18 cellular contexts compared by ENCODE assay signal in the genomic region with DNA sequence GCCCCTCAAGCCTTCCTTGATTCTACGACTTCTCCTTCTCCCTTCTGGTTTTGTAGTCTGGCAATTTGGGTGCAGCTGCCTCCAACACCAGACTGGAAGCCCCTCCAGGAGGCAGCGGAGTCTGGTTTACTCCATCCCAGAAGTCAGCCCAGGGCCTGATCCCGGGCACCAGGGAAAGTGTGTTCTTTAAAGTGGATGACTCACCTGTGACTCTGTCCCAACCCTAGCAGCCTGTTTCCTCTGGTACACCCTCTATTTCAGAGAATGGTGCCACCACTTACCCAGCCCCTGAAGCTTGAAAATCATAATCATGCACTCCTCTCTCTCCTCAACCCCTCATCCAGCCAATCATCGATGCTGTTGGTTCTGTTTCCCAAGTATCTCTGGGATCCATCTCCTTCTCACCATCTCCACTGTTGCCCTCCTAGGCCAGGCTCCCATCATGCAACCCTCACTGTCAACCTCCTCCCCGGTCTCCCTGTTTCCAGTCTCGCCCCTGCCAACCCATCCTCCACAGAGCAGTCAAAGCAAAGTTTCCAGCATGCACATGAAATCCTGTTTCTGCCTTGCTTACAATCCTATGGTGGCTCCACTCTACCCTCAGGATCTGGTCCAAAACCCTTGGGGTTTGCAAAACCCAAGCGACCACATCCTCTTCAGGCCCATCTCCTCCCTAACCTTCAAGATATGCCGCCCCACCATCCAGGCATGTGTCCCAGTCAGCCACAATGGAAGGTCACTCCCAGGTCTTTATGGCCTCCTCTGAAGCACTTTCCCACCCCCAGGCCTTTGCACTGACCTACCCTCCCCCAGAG. TPM values are rescaled to one million over a fixed set of nuclear protein-coding genes. Genes with fewer than 3 reads are reported as not detected.
DNase-seq lines count a peak whose midpoint lies in the region; ATAC-seq and TF ChIP-seq lines count a peak whose summit lies in the region.
"Had no signal": no experiment of that assay in that cellular context is flagged by ENCODE, and none has a peak within 500 bp of the region (broad histone marks: within the 10 kb centered on the region; RNA-seq: fewer than 3 reads in every experiment).

No MANE protein-coding gene starts in this region.

- H3K4me3 ChIP-seq in HUES48 (ENCODE audit: low read depth, low read length) (peak overlapping the region; percentile 54; the same call in 1 of the 2 replicates), osteoblast (ENCODE audit: insufficient read depth, low read length) (peak overlapping the region; percentile 55)
- H3K4me3 ChIP-seq: lung had no signal

- no peaks in the 10 kb centered on the region for H3K36me3 Mint-ChIP-seq in T-helper 1 cell treated with Interleukin-12 subunit alpha and Interleukin-12 subunit beta and Interleukin-4 antibody, amounts not matched to agents 30 μg/mL and 1 μg/mL, for 36 hours (ENCODE audit: low read depth)
- H3K36me3 Mint-ChIP-seq in brain = no peaks in the 10 kb centered on the region

- peaks cover 91% of the 10 kb centered on the region for H3K27me3 Mint-ChIP-seq in T-helper 1 cell treated with Interleukin-12 subunit alpha and Interleukin-12 subunit beta and Interleukin-4 antibody, amounts not matched to agents 30 μg/mL and 1 μg/mL, for 36 hours (ENCODE audit: low read depth)
- H3K27me3 Mint-ChIP-seq in brain = peaks cover 100% of the 10 kb centered on the region

- peak overlapping the region; percentile 67 for H3K4me2 ChIP-seq in osteoblast (ENCODE audit: insufficient read depth, low read length)
- H3K4me2 ChIP-seq: KMS-11 had no signal

- no peak for ATAC-seq in HG03196 (IDR thresholded peaks at IDR 0.05; ENCODE audit: unreplicated experiment)
- ATAC-seq: gastroesophageal sphincter had no signal

- peak overlapping the region; percentile 40 for H3K4me3 Mint-ChIP-seq in T-helper 1 cell treated with Interleukin-12 subunit alpha and Interleukin-12 subunit beta and Interleukin-4 antibody, amounts not matched to agents 30 μg/mL and 1 μg/mL, for 36 hours
- peak overlapping the region in 3 of 5 experiments; percentile 0 to 72 (median 5) for H3K4me3 Mint-ChIP-seq in brain

- H3K9ac ChIP-seq in HUES48 (ENCODE audit: low read depth, low read length) = no peak overlapping the region
- H3K9ac ChIP-seq: KMS-11 had no signal

- H3K79me2 ChIP-seq in osteoblast (ENCODE audit: insufficient read depth, low read length) = no peaks in the 10 kb centered on the region

- H3K4me1 ChIP-seq in HUES48 (ENCODE audit: control insufficient read depth, insufficient read depth, low read length) (peaks cover 29% of the 10 kb centered on the region), osteoblast (ENCODE audit: insufficient read depth, low read length) (peaks cover 11% of the 10 kb centered on the region)

- no peak overlapping the region for H3K27ac ChIP-seq in HUES48 (ENCODE audit: low read depth, low read length)
- H3K27ac ChIP-seq in osteoblast (ENCODE audit: low read depth, low read length) = no peak overlapping the region
- H3K27ac ChIP-seq: gastroesophageal sphincter, KMS-11 had no signal

- peaks cover 24% of the 10 kb centered on the region for H3K4me1 Mint-ChIP-seq in T-helper 1 cell treated with Interleukin-12 subunit alpha and Interleukin-12 subunit beta and Interleukin-4 antibody, amounts not matched to agents 30 μg/mL and 1 μg/mL, for 36 hours (ENCODE audit: low read depth)
- peaks cover 42% of the 10 kb centered on the region for H3K4me1 Mint-ChIP-seq in brain

- H4K20me1 ChIP-seq in osteoblast (ENCODE audit: insufficient read depth, low read length) = no peaks in the 10 kb centered on the region

- H3K36me3 ChIP-seq in HUES48 (ENCODE audit: control insufficient read depth, insufficient read depth, low read length) = no peaks in the 10 kb centered on the region
- H3K36me3 ChIP-seq in osteoblast (ENCODE audit: insufficient read depth, low read length) = no peaks in the 10 kb centered on the region
- H3K36me3 ChIP-seq: gastroesophageal sphincter had no signal

- no peak for TF ChIP-seq CTCF in brain (conservative IDR thresholded peaks at IDR 0.05)
- no peak for TF ChIP-seq CTCF in osteoblast (IDR thresholded peaks at IDR 0.05; ENCODE audit: extremely low read depth, low read depth, low read length)

- H3K27ac Mint-ChIP-seq in T-helper 1 cell treated with Interleukin-12 subunit alpha and Interleukin-12 subunit beta and Interleukin-4 antibody, amounts not matched to agents 30 μg/mL and 1 μg/mL, for 36 hours = no peak overlapping the region
- H3K27ac Mint-ChIP-seq in brain = no peak overlapping the region

- H3K9me3 ChIP-seq in HUES48 (ENCODE audit: control insufficient read depth, insufficient read depth, low read length) (no peaks in the 10 kb centered on the region), osteoblast (ENCODE audit: low read depth, low read length) (no peaks in the 10 kb centered on the region)
- H3K9me3 ChIP-seq: gastroesophageal sphincter had no signal

- H2AFZ ChIP-seq in osteoblast (ENCODE audit: low read length) = no peak overlapping the region

- H3K27me3 ChIP-seq in HUES48 (ENCODE audit: control insufficient read depth, insufficient read depth, low read length) = peaks cover 99% of the 10 kb centered on the region
- H3K27me3 ChIP-seq in osteoblast (ENCODE audit: insufficient read depth, low read length) = peaks cover 96% of the 10 kb centered on the region

- H3K9me3 Mint-ChIP-seq in T-helper 1 cell treated with Interleukin-12 subunit alpha and Interleukin-12 subunit beta and Interleukin-4 antibody, amounts not matched to agents 30 μg/mL and 1 μg/mL, for 36 hours = no peaks in the 10 kb centered on the region
- peaks cover 0 to 5% (median 4%) of the 10 kb centered on the region in 5 experiments for H3K9me3 Mint-ChIP-seq in brain

- DNase-seq in T-helper 1 cell (no peak), osteoblast (ENCODE audit: insufficient read length, low spot score, missing footprints) (peak; percentile 93), HUDEP-2 (lab: John Stamatoyannopoulos, UW; ENCODE audit: unreplicated experiment in 76 of 76) (no peak), SW 1271 (lab: John Stamatoyannopoulos, UW) (no peak)
- DNase-seq: activated gamma-delta T cell; EL; NCI-H2227 treated with DMSO at 0.1 percent for 48 hours; stimulated activated CD4-positive, alpha-beta T cell treated with anti-CD3 and anti-CD28 coated beads, Interleukin-4, amount 100 ng/mL, for 24 hours had no signal

RNA-seq across cellular contexts. Expression of a gene that starts 10.5 kb away (rescaled TPM):
- 2.6 TPM for polyA plus RNA-seq in brain (ENCODE audit: insufficient read depth, low read depth, low replicate concordance)
- total RNA-seq in osteoblast = not detected in 2 replicates
- total RNA-seq: A673 had no signal

RNA-seq across cellular contexts. Expression of a gene that starts 46.4 kb away (rescaled TPM):
- polyA plus RNA-seq in brain (ENCODE audit: insufficient read depth, low read depth, low replicate concordance) = 25.6 TPM
- 10.0 and 10.9 TPM in 2 replicates for total RNA-seq in osteoblast

RNA-seq across cellular contexts. Expression of a gene that starts 46.4 kb away (rescaled TPM):
- polyA plus RNA-seq in brain (ENCODE audit: insufficient read depth, low read depth, low replicate concordance) = 20.4 TPM
- 35.8 and 41.5 TPM in 2 replicates for total RNA-seq in osteoblast

RNA-seq across cellular contexts. Expression of a gene that starts 58.6 kb away (rescaled TPM):
- 11.9 TPM for polyA plus RNA-seq in brain (ENCODE audit: insufficient read depth, low read depth, low replicate concordance)
- total RNA-seq in osteoblast = 0.36 TPM in 1 of 2 replicates, not detected in the other
- total RNA-seq: A673, dermis microvascular lymphatic vessel endothelial cell, pulmonary artery endothelial cell had no signal

RNA-seq across cellular contexts. Expression of a gene that starts 58.7 kb away (rescaled TPM):
- polyA plus RNA-seq in brain (ENCODE audit: insufficient read depth, low read depth, low replicate concordance) = 207 TPM
- total RNA-seq in osteoblast = 17.0 and 18.3 TPM in 2 replicates
